2 cellular contexts compared by ENCODE assay signal in genomic region chr3:13681931-13682330, GRCh38.
TF ChIP-seq lines count a peak whose summit lies in the region.

No MANE protein-coding gene starts in this region.

TF ChIP-seq in HEK293, 187 proteins besides CTCF, POLR2A, EP300 and RAD21 (continued from another document):
- TF ChIP-seq ZSCAN4 (tag by site-specific recombination; IDR thresholded peaks at IDR 0.05) (peak; percentile 68), ZNF548 (tag by site-specific recombination; IDR thresholded peaks at IDR 0.05) (no peak), PBX3 (CRISPR knock-in tag; IDR thresholded peaks at IDR 0.05) (no peak)

TF ChIP-seq in GM12878, 131 proteins besides CTCF, POLR2A, EP300 and RAD21 (continued from another document):
- no peak for TF ChIP-seq IRF3 (IDR thresholded peaks at IDR 0.05)
- peak; percentile 88 for TF ChIP-seq BCL3 (IDR thresholded peaks at IDR 0.05; ENCODE audit: borderline replicate concordance, insufficient read depth, low read depth, low read length, poor library complexity, severe bottlenecking)
- TF ChIP-seq CHD1 (IDR thresholded peaks at IDR 0.05; ENCODE audit: low read depth, low read length) = no peak
- TF ChIP-seq MLLT1 (IDR thresholded peaks at IDR 0.05) = no peak
- TF ChIP-seq BMI1 (IDR thresholded peaks at IDR 0.05; ENCODE audit: borderline replicate concordance) = no peak
TF ChIP-seq in GM12878: peak in this region for 2.
